8 cellular contexts compared by ENCODE assay signal in the genomic region with DNA sequence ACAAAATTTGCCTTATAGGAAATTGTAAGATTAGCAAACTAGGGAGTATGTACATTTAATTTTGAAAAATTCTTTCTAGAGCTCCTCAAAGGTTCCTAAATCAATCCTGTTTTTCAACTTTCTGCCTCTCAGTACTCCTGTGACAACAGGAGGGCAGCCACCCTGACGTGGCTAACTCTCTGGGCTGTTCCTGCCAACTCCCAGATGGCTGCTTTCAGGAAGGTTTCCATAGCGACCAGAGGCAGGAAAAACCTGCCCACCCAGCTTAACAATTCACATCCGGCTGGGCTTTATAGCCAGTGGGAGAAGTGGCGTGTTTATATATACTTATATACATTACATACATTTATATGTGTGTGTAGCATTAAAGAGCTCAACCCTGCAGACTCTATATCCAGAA. TPM values are rescaled to one million over a fixed set of nuclear protein-coding genes. Genes with fewer than 3 reads are reported as not detected.
A peak's percentile ranks its signal among the peaks of the same experiment; 100 is the strongest.
DNase-seq lines count a peak whose midpoint lies in the region; ATAC-seq and TF ChIP-seq lines count a peak whose summit lies in the region.

No MANE protein-coding gene starts in this region.

- H3K27me3 ChIP-seq in foreskin keratinocyte: no peaks in the 10 kb centered on the region

- H3K4me1 ChIP-seq in foreskin keratinocyte: peaks cover 13% of the 10 kb centered on the region

- H3K27ac Mint-ChIP-seq in T-helper 2 cell treated with Interferon-gamma antibody and Interleukin-4, amounts not matched to agents 5 μg/mL and 100 μg/mL, for 36 hours: no peak overlapping the region

- H3K27ac ChIP-seq in foreskin keratinocyte: no peak overlapping the region

- H3K27me3 Mint-ChIP-seq in T-helper 2 cell treated with Interferon-gamma antibody and Interleukin-4, amounts not matched to agents 5 μg/mL and 100 μg/mL, for 36 hours (ENCODE audit: low read depth): no peaks in the 10 kb centered on the region

- no peak for TF ChIP-seq CTCF in foreskin keratinocyte (conservative IDR thresholded peaks at IDR 0.05)

- peak; percentile 73 for ATAC-seq in foreskin keratinocyte
- ATAC-seq in GM21447 (IDR thresholded peaks at IDR 0.05; ENCODE audit: unreplicated experiment): no peak
- no peak for ATAC-seq in GM21825 (IDR thresholded peaks at IDR 0.05; ENCODE audit: unreplicated experiment)

- peaks cover 29% of the 10 kb centered on the region for H3K36me3 Mint-ChIP-seq in T-helper 2 cell treated with Interferon-gamma antibody and Interleukin-4, amounts not matched to agents 5 μg/mL and 100 μg/mL, for 36 hours (ENCODE audit: low read depth)

- DNase-seq in ELR (ENCODE audit: low read depth): peak; percentile 53
- DNase-seq in NCI-H510A treated with DMSO at 0.1 percent for 48 hours (lab: John Stamatoyannopoulos, UW): peak; percentile 86
- peak; percentile 70 to 85 for DNase-seq in foreskin keratinocyte
- DNase-seq in retina: peak; percentile 17
- no peak for DNase-seq in NK-92 (lab: John Stamatoyannopoulos, UW; ENCODE audit: unreplicated experiment)
- no peak for DNase-seq in T-helper 2 cell treated with Interferon-gamma antibody and Interleukin-4, amounts not matched to agents 5 μg/mL and 100 μg/mL, for 36 hours (ENCODE audit: low spot score)

- no peak overlapping the region for H3K4me3 Mint-ChIP-seq in T-helper 2 cell treated with Interferon-gamma antibody and Interleukin-4, amounts not matched to agents 5 μg/mL and 100 μg/mL, for 36 hours

- peaks cover 45% of the 10 kb centered on the region for H3K4me1 Mint-ChIP-seq in T-helper 2 cell treated with Interferon-gamma antibody and Interleukin-4, amounts not matched to agents 5 μg/mL and 100 μg/mL, for 36 hours (ENCODE audit: low read depth)

- H3K9me3 Mint-ChIP-seq in T-helper 2 cell treated with Interferon-gamma antibody and Interleukin-4, amounts not matched to agents 5 μg/mL and 100 μg/mL, for 36 hours: no peaks in the 10 kb centered on the region

RNA-seq across cellular contexts. Expression of gene SGSM3, which starts 26.5 kb away (rescaled TPM):
- total RNA-seq in foreskin keratinocyte: 59.4 and 64.1 TPM in 2 replicates
- 58.2 and 69.8 TPM in 2 replicates for polyA plus RNA-seq in foreskin keratinocyte

RNA-seq across cellular contexts. Expression of gene ADSL, which starts 50.6 kb away (rescaled TPM):
- 90.6 and 97.4 TPM in 2 replicates for total RNA-seq in foreskin keratinocyte
- polyA plus RNA-seq in foreskin keratinocyte: 82.9 and 91.1 TPM in 2 replicates

Comparison
In these comparisons a context has a peak if more than half of its experiments do, and no peak if none do; other contexts are left out.
1. DNase-seq: peak in ELR (single experiment), NCI-H510A treated with DMSO at 0.1 percent for 48 hours (single experiment), foreskin keratinocyte (2 of 2) and retina (single experiment); none in NK-92 (single experiment) and T-helper 2 cell treated with Interferon-gamma antibody and Interleukin-4, amounts not matched to agents 5 μg/mL and 100 μg/mL, for 36 hours (single experiment).